In the genomic region with DNA sequence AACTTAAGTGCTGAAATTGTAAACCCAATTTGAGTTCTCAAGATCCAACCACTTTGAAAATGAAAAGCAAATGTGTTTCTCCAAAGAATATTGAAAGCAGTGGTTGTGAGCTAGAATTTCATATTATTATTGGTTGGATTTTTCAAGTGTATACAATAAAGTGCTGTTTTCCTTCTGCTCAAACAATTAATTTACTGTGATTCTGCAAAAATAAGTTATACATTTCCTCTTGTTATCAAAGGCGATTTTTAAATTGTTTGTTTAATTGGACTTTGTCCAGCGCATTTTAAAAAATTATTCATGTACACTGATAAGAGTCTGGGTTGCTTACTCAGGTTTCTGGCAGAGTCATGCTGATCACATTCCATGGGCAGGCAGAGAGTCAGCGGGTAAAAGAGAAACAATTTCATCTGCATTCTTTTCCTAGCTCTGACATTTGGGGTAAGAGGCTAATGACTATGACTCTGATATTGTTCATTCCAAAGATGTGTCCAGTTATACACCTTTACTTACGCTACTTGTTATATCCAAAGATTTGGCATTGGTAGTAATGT, we compare ENCODE assay signal across 11 cellular contexts. TPM values are rescaled to one million over a fixed set of nuclear protein-coding genes. Genes with fewer than 3 reads are reported as not detected.
DNase-seq lines count a peak whose midpoint lies in the region; ATAC-seq and TF ChIP-seq lines count a peak whose summit lies in the region.
"Had no signal": no experiment of that assay in that cellular context is flagged by ENCODE, and none has a peak within 500 bp of the region (broad histone marks: within the 10 kb centered on the region; RNA-seq: fewer than 3 reads in every experiment).

No MANE protein-coding gene starts in this region.

- no peak for ATAC-seq in HG03469 (IDR thresholded peaks at IDR 0.05; ENCODE audit: unreplicated experiment)

- H3K4me1 ChIP-seq in skeletal muscle satellite cell (ENCODE audit: control insufficient read depth, insufficient read depth, low read length): peaks cover 49% of the 10 kb centered on the region

- H3K36me3 ChIP-seq in skeletal muscle satellite cell (ENCODE audit: insufficient read depth, low read length): peaks cover 17% of the 10 kb centered on the region

- H3K4me3 ChIP-seq in astrocyte of the cerebellum (ENCODE audit: low read depth, low read length) (no peak overlapping the region), skeletal muscle satellite cell (ENCODE audit: low read length) (peak overlapping the region; percentile 49)

- CTCF ChIA-PET in HEK293T (lab: Yijun Ruan, JAX): no interaction called here

- DNase-seq in HEK293T (ENCODE audit: extremely low spot score) (peak; percentile 27), astrocyte of the cerebellum (ENCODE audit: low read depth) (peak; percentile 46), hepatic stellate cell (ENCODE audit: low spot score) (peak; percentile 38), CD1c-positive myeloid dendritic cell (ENCODE audit: extremely low spot score) (no peak), islet precursor cell (no peak)
- no peak for DNase-seq in stimulated activated CD4-positive, alpha-beta T cell treated with anti-CD3 and anti-CD28 coated beads, Interleukin-1b, Interleukin-23, amount 100 ng/mL, for 48 hours
- DNase-seq: activated naive CD8-positive, alpha-beta T cell treated with anti-CD3 and anti-CD28 coated beads for 36 hours; stimulated activated CD4-positive, alpha-beta T cell treated with anti-CD3 and anti-CD28 coated beads, Interleukin-4, amount 100 ng/mL, for 24 hours; T-helper 9 cell had no signal

- no peaks in the 10 kb centered on the region for H3K27me3 ChIP-seq in skeletal muscle satellite cell (ENCODE audit: control insufficient read depth, insufficient read depth, low read length)

- in situ Hi-C loops in astrocyte of the cerebellum (cut with HindIII; ENCODE audit: low sequenced_read_pairs): no loop called here

- POLR2A ChIA-PET in HEK293T (lab: Yijun Ruan, JAX): no interaction called here

- H3K9me3 ChIP-seq in skeletal muscle satellite cell (replicated peaks; ENCODE audit: low read length): no peaks in the 10 kb centered on the region

- H3K9ac ChIP-seq in skeletal muscle satellite cell (ENCODE audit: low read depth, low read length): peak overlapping the region; percentile 41

- H3K4me2 ChIP-seq in skeletal muscle satellite cell (ENCODE audit: low read length): peak overlapping the region; percentile 75

- no peak for TF ChIP-seq CTCF in astrocyte of the cerebellum (IDR thresholded peaks at IDR 0.05; ENCODE audit: low read depth, low read length, missing control alignments)

TF ChIP-seq in HEK293T, 16 proteins besides CTCF, POLR2A, EP300 and RAD21:
- TF ChIP-seq BHLHE40 (IDR thresholded peaks at IDR 0.05; ENCODE audit: borderline replicate concordance) (no peak), NFRKB (IDR thresholded peaks at IDR 0.05) (no peak), CTBP1 (IDR thresholded peaks at IDR 0.05; ENCODE audit: borderline replicate concordance) (no peak), SP1 (IDR thresholded peaks at IDR 0.05) (no peak), ELF4 (IDR thresholded peaks at IDR 0.05) (no peak), FOXA1 (IDR thresholded peaks at IDR 0.05) (no peak), ARNT (IDR thresholded peaks at IDR 0.05) (no peak), FOXM1 (IDR thresholded peaks at IDR 0.05; ENCODE audit: borderline replicate concordance) (no peak), FOXK2 (IDR thresholded peaks at IDR 0.05) (no peak), ZNF384 (IDR thresholded peaks at IDR 0.05) (no peak), LEF1 (IDR thresholded peaks at IDR 0.05; ENCODE audit: borderline replicate concordance) (no peak), SUZ12 (IDR thresholded peaks at IDR 0.05) (no peak), TARDBP (IDR thresholded peaks at IDR 0.05) (no peak), L3MBTL2 (conservative IDR thresholded peaks at IDR 0.05) (no peak), HDGF (IDR thresholded peaks at IDR 0.05; ENCODE audit: borderline replicate concordance) (no peak)
- TF ChIP-seq, protein P1, sequence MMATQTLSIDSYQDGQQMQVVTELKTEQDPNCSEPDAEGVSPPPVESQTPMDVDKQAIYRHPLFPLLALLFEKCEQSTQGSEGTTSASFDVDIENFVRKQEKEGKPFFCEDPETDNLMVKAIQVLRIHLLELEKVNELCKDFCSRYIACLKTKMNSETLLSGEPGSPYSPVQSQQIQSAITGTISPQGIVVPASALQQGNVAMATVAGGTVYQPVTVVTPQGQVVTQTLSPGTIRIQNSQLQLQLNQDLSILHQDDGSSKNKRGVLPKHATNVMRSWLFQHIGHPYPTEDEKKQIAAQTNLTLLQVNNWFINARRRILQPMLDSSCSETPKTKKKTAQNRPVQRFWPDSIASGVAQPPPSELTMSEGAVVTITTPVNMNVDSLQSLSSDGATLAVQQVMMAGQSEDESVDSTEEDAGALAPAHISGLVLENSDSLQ (IDR thresholded peaks at IDR 0.05): no peak; the same call in 1 of the 2 replicates

RNA-seq across cellular contexts. Expression of a gene that starts 8.9 kb away (rescaled TPM):
- 13.9 and 16.2 TPM in 2 replicates for total RNA-seq in skeletal muscle satellite cell (2012; rRNA removed)
- total RNA-seq: activated naive CD8-positive, alpha-beta T cell treated with anti-CD3 and anti-CD28 coated beads for 36 hours had no signal

Comparison
In these comparisons a context has a peak if more than half of its experiments do, and no peak if none do; other contexts are left out.
1. DNase-seq: peak in HEK293T (single experiment), astrocyte of the cerebellum (single experiment) and hepatic stellate cell (single experiment); none in CD1c-positive myeloid dendritic cell (single experiment), islet precursor cell (single experiment) and stimulated activated CD4-positive, alpha-beta T cell treated with anti-CD3 and anti-CD28 coated beads, Interleukin-1b, Interleukin-23, amount 100 ng/mL, for 48 hours (single experiment).